Comparison of ENCODE assay signal across 1 cellular context in genomic region chr7:6212008-6212407, GRCh38.
A peak's percentile ranks its signal among the peaks of the same experiment; 100 is the strongest.
TF ChIP-seq lines count a peak whose summit lies in the region.

No MANE protein-coding gene starts in this region.

TF ChIP-seq in K562, 482 proteins besides CTCF, POLR2A, EP300 and RAD21 (continued from another document):
- TF ChIP-seq ZBTB11 (CRISPR knock-in tag; IDR thresholded peaks at IDR 0.05), result no peak
- peak; percentile 89 for TF ChIP-seq NFE2 (IDR thresholded peaks at IDR 0.05; ENCODE audit: low read depth)
- peak; percentile 91 for TF ChIP-seq ZNF316 (IDR thresholded peaks at IDR 0.05)
- peak; percentile 71 for TF ChIP-seq NFE2L1 (tag; IDR thresholded peaks at IDR 0.05; ENCODE audit: borderline replicate concordance, low read depth)
- TF ChIP-seq C11orf30 (IDR thresholded peaks at IDR 0.05; ENCODE audit: low read depth), result peak; percentile 86
- peak; percentile 78 for TF ChIP-seq MAFF (IDR thresholded peaks at IDR 0.05; ENCODE audit: low read length)
- TF ChIP-seq MAFK (IDR thresholded peaks at IDR 0.05; ENCODE audit: low read length), result peak; percentile 67; the same call in 1 of the 2 replicates
- no peak for TF ChIP-seq ATF4 (CRISPR knock-in tag; IDR thresholded peaks at IDR 0.05)
- TF ChIP-seq MAZ (CRISPR knock-in tag; conservative IDR thresholded peaks at IDR 0.05 in 1 of 2, IDR thresholded peaks at IDR 0.05 in 1 of 2), result no peak
